In genomic region chr11:84899740-84900139, GRCh38 we compare ENCODE assay signal across 10 cellular contexts.
DNase-seq lines count a peak whose midpoint lies in the region; ATAC-seq and TF ChIP-seq lines count a peak whose summit lies in the region.
"Had no signal": no experiment of that assay in that cellular context is flagged by ENCODE, and none has a peak within 500 bp of the region (broad histone marks: within the 10 kb centered on the region; RNA-seq: fewer than 3 reads in every experiment).

No MANE protein-coding gene starts in this region.

- no peak overlapping the region for H3K4ac ChIP-seq in IMR-90 (ENCODE audit: low read depth, low read length)

- dilution Hi-C loops in IMR-90 (cut with HindIII; ENCODE audit: low sequenced_read_pairs, unreplicated experiment), result no loop called here

- BruUV-seq in IMR-90 (replicated peaks; lab: Mats Ljungman, UMichigan), result no TSS peak

- no peak overlapping the region for H3K56ac ChIP-seq in IMR-90 (ENCODE audit: extremely low read depth, insufficient read depth, low read length)

- CTCF ChIA-PET in IMR-90 (lab: Yijun Ruan, JAX) (interaction anchor here (1.4 kb wide), 1 partner anchor 9 kb away, joined by 4 read pairs; no protein-coding TSS in a partner anchor), T-cell (lab: Charles Lee) (no interaction called here)

- no peak overlapping the region for H2AFZ ChIP-seq in IMR-90 (replicated peaks; ENCODE audit: low read length, poor library complexity)
- no peak overlapping the region for H2AFZ ChIP-seq in smooth muscle cell (ENCODE audit: low read depth)

- H3K9ac ChIP-seq in IMR-90 (ENCODE audit: low read depth, low read length) (no peak overlapping the region), smooth muscle cell (ENCODE audit: low read depth) (no peak overlapping the region)

- H3K18ac ChIP-seq in IMR-90 (ENCODE audit: low read depth, low read length), result no peak overlapping the region

- DNase-seq in SHP77 treated with DMSO at 0.1 percent for 48 hours (lab: John Stamatoyannopoulos, UW) (peak; percentile 19), SHP77 (lab: John Stamatoyannopoulos, UW) (no peak), IMR-90 (peak; percentile 5), cerebellar cortex (ENCODE audit: low spot score) (peak; percentile 51), smooth muscle cell (lab: John Stamatoyannopoulos, UW; ENCODE audit: unreplicated experiment) (no peak), T-cell (no peak), upper lobe of right lung (no peak), NOMO-1 (lab: John Stamatoyannopoulos, UW; ENCODE audit: unreplicated experiment in 2 of 2) (no peak)
- DNase-seq: NCI-H2107, ovary had no signal

- H2BK5ac ChIP-seq in IMR-90 (ENCODE audit: low read depth, low read length, poor library complexity, severe bottlenecking), result no peak overlapping the region

- peaks cover 9 to 32% (median 14%) of the 10 kb centered on the region in 3 donors for H3K9me3 Mint-ChIP-seq in T-cell

- H2BK20ac ChIP-seq in IMR-90 (ENCODE audit: low read depth, low read length), result no peak overlapping the region

- no peaks in the 10 kb centered on the region for H3K79me1 ChIP-seq in IMR-90 (ENCODE audit: low read depth in 1 of 2, low read length in 2 of 2)

- no peak; the same call in 1 of the 2 replicates for TF ChIP-seq CTCF in IMR-90 (conservative IDR thresholded peaks at IDR 0.05; ENCODE audit: low read depth, low read length)
- peak; percentile 12 for TF ChIP-seq CTCF in smooth muscle cell (IDR thresholded peaks at IDR 0.05; ENCODE audit: borderline replicate concordance, insufficient read depth, poor library complexity, severe bottlenecking)
- TF ChIP-seq CTCF in upper lobe of right lung (IDR thresholded peaks at IDR 0.05), result no peak

- TF ChIP-seq POLR2A in IMR-90 (IDR thresholded peaks at IDR 0.05; ENCODE audit: low read depth, low read length), result no peak

- no peaks in the 10 kb centered on the region for H3K27me3 ChIP-seq in IMR-90 (ENCODE audit: control insufficient read depth, insufficient read depth, low read length)
- H3K27me3 ChIP-seq in smooth muscle cell (ENCODE audit: low read depth), result no peaks in the 10 kb centered on the region
- no peaks in the 10 kb centered on the region for H3K27me3 ChIP-seq in upper lobe of right lung
- H3K27me3 ChIP-seq: ovary had no signal

- H4K20me1 ChIP-seq in IMR-90 (ENCODE audit: insufficient read depth, low read length) (no peaks in the 10 kb centered on the region), smooth muscle cell (ENCODE audit: low read depth) (no peaks in the 10 kb centered on the region)

- H3K27me3 Mint-ChIP-seq in T-cell, result no peaks in the 10 kb centered on the region

- intact Hi-C loops in IMR-90 (cut with micrococcal nuclease) (no loop called here), upper lobe of right lung (cut with DNase I) (no loop called here)

- H3K27ac ChIP-seq in IMR-90 (ENCODE audit: insufficient read depth, low read length), result no peak overlapping the region
- H3K27ac ChIP-seq in smooth muscle cell (ENCODE audit: low read depth), result no peak overlapping the region
- no peak overlapping the region for H3K27ac ChIP-seq in upper lobe of right lung
- H3K27ac ChIP-seq: ovary had no signal

- H3K4me3 Mint-ChIP-seq in T-cell, result no peak overlapping the region

- H3K9me3 ChIP-seq in IMR-90 (ENCODE audit: control insufficient read depth, insufficient read depth, low read length) (no peaks in the 10 kb centered on the region), smooth muscle cell (replicated peaks; ENCODE audit: low read depth) (no peaks in the 10 kb centered on the region), upper lobe of right lung (no peaks in the 10 kb centered on the region)
- H3K9me3 ChIP-seq: ovary had no signal

- H3K4me1 ChIP-seq in IMR-90 (ENCODE audit: control insufficient read depth, insufficient read depth, low read length) (no peaks in the 10 kb centered on the region; the same call in 1 of the 2 replicates), smooth muscle cell (ENCODE audit: low read depth) (no peaks in the 10 kb centered on the region), upper lobe of right lung (no peaks in the 10 kb centered on the region)

- H3K23ac ChIP-seq in IMR-90 (ENCODE audit: low read depth, low read length), result no peak overlapping the region

- no peak overlapping the region for H3K27ac Mint-ChIP-seq in T-cell

- no peaks in the 10 kb centered on the region for H3K79me2 ChIP-seq in smooth muscle cell (ENCODE audit: low read depth)

- no peak overlapping the region for H3K14ac ChIP-seq in IMR-90 (replicated peaks; ENCODE audit: low read depth, low read length)

- in situ Hi-C loops in IMR-90 (cut with MboI; ENCODE audit: low sequenced_read_pairs), result no loop called here

- POLR2A ChIA-PET in IMR-90 (lab: Charles Lee; ENCODE audit: unreplicated experiment), result no interaction called here
- POLR2A ChIA-PET in T-cell (lab: Charles Lee), result no interaction called here

- H3K4me2 ChIP-seq in IMR-90 (ENCODE audit: low read depth, low read length) (no peak overlapping the region), smooth muscle cell (no peak overlapping the region)

- no peak overlapping the region for H4K5ac ChIP-seq in IMR-90 (ENCODE audit: low read depth, low read length)

- H3K4me3 ChIP-seq in IMR-90 (ENCODE audit: insufficient read depth, low read depth, low read length) (no peak overlapping the region), smooth muscle cell (no peak overlapping the region), upper lobe of right lung (no peak overlapping the region)
- H3K4me3 ChIP-seq: ovary had no signal

- no peak for ATAC-seq in IMR-90 (ENCODE audit: low read depth)
- ATAC-seq in T-cell (replicated peaks in 1 of 4), result no peak
- no peak for ATAC-seq in upper lobe of right lung

- H3F3A ChIP-seq in smooth muscle cell (ENCODE audit: low read depth), result peaks cover 4% of the 10 kb centered on the region

- H4K8ac ChIP-seq in IMR-90 (ENCODE audit: low read depth in 2 of 2, low read length in 2 of 2), result no peak overlapping the region

- TF ChIP-seq RAD21 in IMR-90 (IDR thresholded peaks at IDR 0.05; ENCODE audit: low read length), result no peak

- no peaks in the 10 kb centered on the region for H3K4me1 Mint-ChIP-seq in T-cell

- H4K91ac ChIP-seq in IMR-90 (ENCODE audit: insufficient read depth, low read depth, low read length), result no peak overlapping the region

- no peaks in the 10 kb centered on the region for H3K36me3 Mint-ChIP-seq in T-cell

- no peaks in the 10 kb centered on the region for H3K9me1 ChIP-seq in IMR-90 (ENCODE audit: insufficient read depth, low read length)

- no peak overlapping the region for H2AK9ac ChIP-seq in IMR-90 (replicated peaks; ENCODE audit: low read depth, low read length, poor library complexity)

- H3K36me3 ChIP-seq in IMR-90 (ENCODE audit: control insufficient read depth, insufficient read depth, low read length), result no peaks in the 10 kb centered on the region
- H3K36me3 ChIP-seq in smooth muscle cell (ENCODE audit: low read depth), result no peaks in the 10 kb centered on the region
- no peaks in the 10 kb centered on the region for H3K36me3 ChIP-seq in upper lobe of right lung
- H3K36me3 ChIP-seq: ovary had no signal

- no peak overlapping the region for H2BK120ac ChIP-seq in IMR-90 (ENCODE audit: low read depth, low read length)

- H2AK5ac ChIP-seq in IMR-90 (ENCODE audit: low read depth, low read length), result no peak overlapping the region

- no peak overlapping the region for H2BK15ac ChIP-seq in IMR-90 (ENCODE audit: low read depth, low read length)

TF ChIP-seq in IMR-90, 13 proteins besides CTCF, POLR2A, EP300 and RAD21:
- TF ChIP-seq FOS (IDR thresholded peaks at IDR 0.05; ENCODE audit: low read depth, low read length) (no peak), SMC3 (IDR thresholded peaks at IDR 0.05; ENCODE audit: low read depth, low read length) (no peak)
TF ChIP-seq in IMR-90: peak in this region for 0.

Comparison
In these comparisons a context has a peak if more than half of its experiments do, and no peak if none do; other contexts are left out.
1. DNase-seq: peak in SHP77 treated with DMSO at 0.1 percent for 48 hours (single experiment), IMR-90 (single experiment) and cerebellar cortex (single experiment); none in SHP77 (0 of 2), smooth muscle cell (single experiment), T-cell (0 of 34), upper lobe of right lung (single experiment) and NOMO-1 (0 of 2).